ENCODE assay signal across 21 cellular contexts in genomic region chr9:95729669-95730368, GRCh38.
"Had no signal": no experiment of that assay in that cellular context is flagged by ENCODE, and none has a peak within 500 bp of the region (broad histone marks: within the 10 kb centered on the region; RNA-seq: fewer than 3 reads in every experiment).

No MANE protein-coding gene starts in this region.

- ATAC-seq: activated CD8-positive, alpha-beta T cell treated with anti-CD3 and anti-CD28 coated beads, Interleukin-2, amount 10 ng/mL, durations not matched to agents 7 days and 5 days; activated naive CD4-positive, alpha-beta T cell treated with anti-CD3 and anti-CD28 coated beads, Interleukin-2, amount 50 U/mL, for 72 hours; activated naive CD8-positive, alpha-beta T cell treated with anti-CD3 and anti-CD28 coated beads, Interleukin-2, amount 50 U/mL, for 24 hours; activated T-cell treated with anti-CD3 and anti-CD28 coated beads, Interleukin-2, amount 50 U/mL, for 4 hours; PC-3 had no signal

- H3K4me3 ChIP-seq: cardiac muscle cell had no signal

- H3K27ac ChIP-seq: brain microvascular endothelial cell, cardiac muscle cell had no signal

- DNase-seq: activated CD4-positive, alpha-beta T cell treated with anti-CD3 and anti-CD28 coated beads for 48 hours; activated CD4-positive, alpha-beta T cell treated with anti-CD3 and anti-CD28 coated beads, Interleukin-2, amount 50 U/mL, for 4 hours; activated CD4-positive, CD25-positive, alpha-beta regulatory T cell treated with anti-CD3 and anti-CD28 coated beads, Interleukin-2, amount 50 U/mL, for 72 hours; activated CD8-positive, alpha-beta T cell treated with anti-CD3 and anti-CD28 coated beads, Interleukin-2, amount 10 ng/mL, durations not matched to agents 7 days and 5 days; activated effector memory CD4-positive, alpha-beta T cell treated with anti-CD3 and anti-CD28 coated beads, Interleukin-2, amount 50 U/mL, for 16 hours; activated naive CD4-positive, alpha-beta T cell treated with Interleukin-2 at 50 U/mL for 16 hours; activated naive CD8-positive, alpha-beta T cell treated with anti-CD3 and anti-CD28 coated beads, Interleukin-2, amount 50 U/mL, for 24 hours; activated T-cell treated with anti-CD3 and anti-CD28 coated beads, Interleukin-2, amount 50 U/mL, for 4 hours; brain microvascular endothelial cell; Kasumi-1; NCI-H1048; NCI-H146; NCI-H187 treated with DMSO at 0.1 percent for 48 hours; NCI-H2171; NCI-H2227 treated with DMSO at 0.1 percent for 48 hours; NCI-H446 treated with DMSO at 0.1 percent for 48 hours; NCI-H524 treated with DMSO at 0.1 percent for 48 hours; PC-3; SHP77 treated with DMSO at 0.1 percent for 48 hours had no signal

- H3K27me3 ChIP-seq: cardiac muscle cell had no signal

- H3K36me3 ChIP-seq: brain microvascular endothelial cell, cardiac muscle cell had no signal
